11 cellular contexts compared by ENCODE assay signal in the genomic region with DNA sequence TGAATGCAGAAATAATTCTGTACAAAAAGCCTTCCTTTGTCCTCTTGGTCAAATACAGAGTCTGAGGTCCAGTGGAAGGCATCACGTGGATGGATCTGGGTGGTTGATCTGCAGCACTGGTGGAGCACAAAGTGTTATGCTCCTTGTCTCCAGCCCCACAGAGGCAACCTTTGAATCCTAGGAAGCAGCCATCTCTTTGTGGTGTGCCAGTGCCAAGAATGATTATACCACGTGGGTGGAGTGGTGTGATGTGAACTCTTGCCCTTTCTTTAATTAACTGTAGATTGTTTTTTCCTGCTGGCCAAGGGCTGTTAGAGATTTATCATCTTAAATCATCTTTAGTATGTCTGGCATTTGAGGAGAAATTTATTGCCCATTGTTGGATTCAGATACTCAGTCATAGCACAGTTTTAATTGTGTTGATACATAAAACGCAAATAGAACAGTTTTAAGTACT. TPM values are rescaled to one million over a fixed set of nuclear protein-coding genes. Genes with fewer than 3 reads are reported as not detected.
DNase-seq lines count a peak whose midpoint lies in the region; ATAC-seq and TF ChIP-seq lines count a peak whose summit lies in the region.
"Had no signal": no experiment of that assay in that cellular context is flagged by ENCODE, and none has a peak within 500 bp of the region (broad histone marks: within the 10 kb centered on the region; RNA-seq: fewer than 3 reads in every experiment).

No MANE protein-coding gene starts in this region.

- H3F3A ChIP-seq in Loucy (ENCODE audit: low read depth): no peaks in the 10 kb centered on the region

- H3K9me3 ChIP-seq in Loucy (ENCODE audit: insufficient read depth, low read depth, low read length): no peaks in the 10 kb centered on the region
- H3K9me3 ChIP-seq: neutrophil had no signal

- H4K20me1 ChIP-seq in Loucy (ENCODE audit: insufficient read depth, low read length, poor library complexity, severe bottlenecking): no peaks in the 10 kb centered on the region

- no peak overlapping the region for H2AFZ ChIP-seq in Loucy (ENCODE audit: low read length)

- peaks cover 15% of the 10 kb centered on the region for H3K36me3 ChIP-seq in Loucy (ENCODE audit: insufficient read depth, low read length)

- no peak overlapping the region for H3K4me3 ChIP-seq in Loucy (ENCODE audit: low read length, poor library complexity, severe bottlenecking)

- ATAC-seq in left lobe of liver (peak; percentile 88), GM21825 (IDR thresholded peaks at IDR 0.05; ENCODE audit: unreplicated experiment) (no peak), GM21423 (IDR thresholded peaks at IDR 0.05; ENCODE audit: unreplicated experiment) (no peak), GM21717 (IDR thresholded peaks at IDR 0.05; ENCODE audit: unreplicated experiment) (no peak)

- peaks cover 34% of the 10 kb centered on the region for H3K4me1 ChIP-seq in Loucy (ENCODE audit: insufficient read depth, low read length, poor library complexity, severe bottlenecking)

- TF ChIP-seq CTCF in Loucy (conservative IDR thresholded peaks at IDR 0.05; ENCODE audit: low read length): no peak

- H3K27me3 ChIP-seq in Loucy (ENCODE audit: insufficient read depth, low read length, poor library complexity, severe bottlenecking): no peaks in the 10 kb centered on the region
- H3K27me3 ChIP-seq: neutrophil had no signal

- H3K9me2 ChIP-seq in Loucy (replicated peaks; ENCODE audit: low read depth, low read length): no peaks in the 10 kb centered on the region

- DNase-seq in AG20443 (ENCODE audit: low spot score) (peak; percentile 12), amniotic epithelial cell (ENCODE audit: low read depth) (peak; percentile 19), left lobe of liver (ENCODE audit: low spot score) (peak; percentile 81), HuH-7.5 (ENCODE audit: low spot score) (no peak)
- DNase-seq: activated CD4-positive, alpha-beta memory T cell treated with anti-CD3 and anti-CD28 coated beads, Interleukin-2, amount 10 ng/mL, durations not matched to agents 7 days and 5 days; CD8-positive, alpha-beta memory T cell had no signal

- peaks cover 15% of the 10 kb centered on the region; the same call in 1 of the 2 replicates for H3K79me2 ChIP-seq in Loucy (ENCODE audit: insufficient read depth, low read length)

- H3K4me2 ChIP-seq in Loucy (ENCODE audit: low read depth, low read length, poor library complexity, severe bottlenecking): peak overlapping the region; percentile 20

- no peak overlapping the region for H3K9ac ChIP-seq in Loucy (ENCODE audit: low read depth, low read length, poor library complexity, severe bottlenecking)

RNA-seq across cellular contexts. Expression of gene NCOA7, which starts 31.1 kb away (rescaled TPM):
- total RNA-seq in left lobe of liver: 12.4 TPM
